ENCODE assay signal across 8 cellular contexts in the genomic region with DNA sequence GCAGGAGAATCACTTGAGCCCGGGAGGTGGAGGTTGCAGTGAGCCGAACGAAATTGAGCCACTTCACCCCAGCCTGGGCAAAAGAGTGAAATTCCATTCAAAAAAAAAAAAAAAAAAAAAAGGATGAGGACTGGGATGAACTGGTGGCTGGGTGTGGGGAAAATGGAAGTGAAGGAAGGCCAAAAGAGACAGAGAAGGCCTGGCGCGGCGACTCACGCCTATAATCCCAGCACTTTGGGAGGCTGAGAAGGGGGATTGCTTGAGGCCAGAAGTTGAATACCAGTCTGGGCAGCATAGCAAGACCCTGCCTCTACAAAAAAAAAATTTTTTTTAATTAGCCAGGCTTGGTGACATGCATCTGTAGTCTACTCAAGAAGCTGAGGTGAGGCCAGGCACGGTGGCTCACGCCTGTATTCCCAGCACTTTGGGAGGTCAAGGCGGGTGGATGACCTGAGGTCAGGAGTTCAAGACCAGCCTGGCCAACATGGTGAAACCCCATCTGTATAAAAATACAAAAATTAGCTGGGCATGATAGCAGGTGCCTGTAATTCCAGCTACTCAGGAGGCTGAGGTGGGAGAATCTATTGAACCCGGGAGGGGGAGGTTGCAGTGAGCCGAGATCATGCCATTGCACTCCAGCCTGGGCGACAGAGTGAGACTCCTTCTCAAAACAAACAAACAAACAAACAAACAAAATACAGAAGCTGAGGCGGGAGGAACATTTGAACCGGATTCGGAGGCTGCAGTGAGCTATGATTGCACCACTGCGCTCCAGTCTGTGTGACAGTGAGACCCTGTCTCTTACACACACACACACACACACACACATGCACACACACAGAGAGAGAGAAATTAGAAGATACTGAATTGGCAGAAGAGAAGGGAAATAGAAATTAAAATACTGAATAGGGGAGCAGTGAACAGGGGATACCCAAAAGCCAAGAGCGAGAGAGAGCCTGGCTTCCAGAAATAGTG. TPM values are rescaled to one million over a fixed set of nuclear protein-coding genes. Genes with fewer than 3 reads are reported as not detected.
DNase-seq lines count a peak whose midpoint lies in the region; FAIRE-seq and TF ChIP-seq lines count a peak whose summit lies in the region.
"Not testable (repeated sequence)": the region's sequence is repeated elsewhere in the genome, so short reads cannot be mapped to it uniquely, and the experiment has no call there.
"Had no signal": no experiment of that assay in that cellular context is flagged by ENCODE, and none has a peak within 500 bp of the region (broad histone marks: within the 10 kb centered on the region; RNA-seq: fewer than 3 reads in every experiment).

No MANE protein-coding gene starts in this region.

- H2BK20ac ChIP-seq in H1 (ENCODE audit: low read length), result 0 out of 2 replicates have a peak overlapping the region, but pooled peaks have one; percentile 32

- H3K4me1 Mint-ChIP-seq in astrocyte (ENCODE audit: low read depth, unreplicated experiment), result peaks cover 37% of the 10 kb centered on the region

- not testable (repeated sequence) for H2BK120ac ChIP-seq in H1 (replicated peaks; ENCODE audit: low read depth, low read length)

- peak overlapping the region; percentile 66 for H3K9ac ChIP-seq in astrocyte (ENCODE audit: low read length)
- H3K9ac ChIP-seq in H1 (replicated peaks in 1 of 4; ENCODE audit: extremely low read depth in 1 of 4, low read depth in 3 of 4, low read length in 3 of 4), result not testable (repeated sequence)

- H2AFZ ChIP-seq in astrocyte (ENCODE audit: low read depth, low read length), result not testable (repeated sequence)
- peak overlapping the region; percentile 63; the same call in 1 of the 2 replicates for H2AFZ ChIP-seq in H1 (ENCODE audit: low read length)

- H3K36me3 ChIP-seq in astrocyte (ENCODE audit: insufficient read depth, low read length), result peaks cover 72% of the 10 kb centered on the region
- H3K36me3 ChIP-seq in H1 (ENCODE audit: control insufficient read depth in 2 of 4, insufficient read depth in 4 of 4, low read length in 3 of 4), result not testable (repeated sequence)

- H2BK15ac ChIP-seq in H1 (ENCODE audit: low read length), result not testable (repeated sequence)

- H3K9me3 Mint-ChIP-seq in astrocyte (ENCODE audit: unreplicated experiment), result not testable (repeated sequence)

- not testable (repeated sequence) for H3K27me3 ChIP-seq in AG04450 (ENCODE audit: control insufficient read depth, insufficient read depth, low read length); astrocyte (ENCODE audit: insufficient read depth, low read length); H1 (replicated peaks in 1 of 4; ENCODE audit: control insufficient read depth in 3 of 4, extremely low read depth in 1 of 4, insufficient read depth in 3 of 4, low read length in 3 of 4)

- not testable (repeated sequence) for FAIRE-seq in astrocyte (lab: Jason Lieb, UNC); H1 (lab: Jason Lieb, UNC)

- not testable (repeated sequence) for TF ChIP-seq CTCF in AG04450 (IDR thresholded peaks at IDR 0.05; ENCODE audit: low read depth, low read length); astrocyte (IDR thresholded peaks at IDR 0.05; ENCODE audit: insufficient read depth, low read depth, low read length); H1 (IDR thresholded peaks at IDR 0.05; ENCODE audit: control extremely low read depth in 1 of 3, insufficient read depth in 1 of 3, low read depth in 1 of 3, low read length in 3 of 3)

- POLR2A ChIA-PET in AG04450 (lab: Yijun Ruan, JAX), result interaction anchor here (2.9 kb wide), 1 partner anchor 10 kb away, joined by 12 read pairs; no protein-coding TSS in a partner anchor
- POLR2A ChIA-PET in H1 (lab: Charles Lee; ENCODE audit: partially characterized antibody), result interaction anchor here (1.7 to 1.8 kb wide), 2 partner anchors 11 kb away, joined by 4 to 8 read pairs; no protein-coding TSS in a partner anchor

- peaks cover 36% of the 10 kb centered on the region for H3K79me2 ChIP-seq in astrocyte (ENCODE audit: insufficient read depth, low read length)
- not testable (repeated sequence) for H3K79me2 ChIP-seq in H1 (ENCODE audit: control insufficient read depth in 1 of 2, insufficient read depth in 2 of 2, low read length in 2 of 2)

- 0 out of 2 replicates have a peak overlapping the region, but pooled peaks have one; percentile 2 for H3K4me3 ChIP-seq in AG04450 (ENCODE audit: low read depth, low read length)
- peak overlapping the region; percentile 12 for H3K4me3 ChIP-seq in astrocyte (ENCODE audit: insufficient read depth, low read depth, low read length)
- not testable (repeated sequence) for H3K4me3 ChIP-seq in H1 (ENCODE audit: extremely low read depth in 1 of 4, insufficient read depth in 2 of 4, low read depth in 3 of 4, low read length in 4 of 4)
- peak overlapping the region; percentile 12 for H3K4me3 ChIP-seq in skeletal muscle cell (ENCODE audit: low read depth, low read length)

- CTCF ChIA-PET in AG04450 (lab: Charles Lee), result interaction anchor here (2.3 to 3.1 kb wide), 3 partner anchors 11 to 60 kb away, joined by 10 to 26 read pairs (median 10); no protein-coding TSS in a partner anchor
- CTCF ChIA-PET in H1 (lab: Charles Lee; ENCODE audit: partially characterized antibody), result interaction anchor here (0.6 to 9.0 kb wide), 10 partner anchors 8 to 159 kb away, joined by 3 to 80 read pairs (median 4); partner anchors contain the start of gene SERPINE1

- H4K20me1 ChIP-seq in astrocyte (ENCODE audit: insufficient read depth, low read length), result peaks cover 97% of the 10 kb centered on the region
- H4K20me1 ChIP-seq in H1 (replicated peaks in 1 of 2; ENCODE audit: control insufficient read depth in 1 of 2, insufficient read depth in 2 of 2, low read length in 2 of 2), result not testable (repeated sequence)

- not testable (repeated sequence) for H3K4ac ChIP-seq in H1 (replicated peaks; ENCODE audit: insufficient read length, low read depth, low read length)

- TF ChIP-seq EP300 in H1 (IDR thresholded peaks at IDR 0.05; ENCODE audit: borderline replicate concordance in 1 of 2, low read depth in 2 of 2, low read length in 2 of 2), result not testable (repeated sequence)

- not testable (repeated sequence) for H3K14ac ChIP-seq in H1 (ENCODE audit: insufficient read length)

- not testable (repeated sequence) for H3K23me2 ChIP-seq in H1 (ENCODE audit: low read depth, low read length)

- not testable (repeated sequence) for TF ChIP-seq POLR2A in H1 (IDR thresholded peaks at IDR 0.05; ENCODE audit: control extremely low read depth in 1 of 2, low read depth in 2 of 2, low read length in 2 of 2)

- H3K27ac Mint-ChIP-seq in astrocyte (ENCODE audit: unreplicated experiment), result peak overlapping the region; percentile 70

- not testable (repeated sequence) for H3K23ac ChIP-seq in H1 (ENCODE audit: insufficient read length)

- not testable (repeated sequence) for H3K79me1 ChIP-seq in H1 (ENCODE audit: low read depth, low read length)

- DNase-seq in AG04450 (ENCODE audit: low read depth, low spot score); astrocyte (ENCODE audit: low read depth); H1 (ENCODE audit: low read depth in 1 of 2, low spot score in 2 of 2); skeletal muscle cell (ENCODE audit: low read depth): not testable (repeated sequence)
- peak; percentile 60 for DNase-seq in RKO (ENCODE audit: low spot score)
- peak; percentile 49 for DNase-seq in iris pigment epithelial cell (ENCODE audit: low read depth)

- not testable (repeated sequence) for H2BK5ac ChIP-seq in H1 (ENCODE audit: low read depth, low read length)

- H3K4me3 Mint-ChIP-seq in astrocyte (ENCODE audit: unreplicated experiment), result peak overlapping the region; percentile 73

- 0 out of 2 replicates have a peak overlapping the region, but pooled peaks have one; percentile 80 for H2BK12ac ChIP-seq in H1 (ENCODE audit: low read depth, low read length)

- H3K27me3 Mint-ChIP-seq in astrocyte (ENCODE audit: low read depth, unreplicated experiment), result not testable (repeated sequence)

- not testable (repeated sequence) for H2AK5ac ChIP-seq in H1 (ENCODE audit: low read depth, low read length)

- peak overlapping the region; percentile 98 for H3K4me2 ChIP-seq in astrocyte (ENCODE audit: low read length)
- H3K4me2 ChIP-seq in H1 (ENCODE audit: insufficient read depth in 1 of 2, low read depth in 2 of 2, low read length in 2 of 2), result not testable (repeated sequence)

- not testable (repeated sequence) for TF ChIP-seq RAD21 in H1 (IDR thresholded peaks at IDR 0.05 in 1 of 2, conservative IDR thresholded peaks at IDR 0.05 in 1 of 2; ENCODE audit: low read depth in 2 of 2, low read length in 2 of 2)

- H4K91ac ChIP-seq in H1 (replicated peaks; ENCODE audit: insufficient read length, low read length), result not testable (repeated sequence)

- H3K36me3 Mint-ChIP-seq in astrocyte (ENCODE audit: low read depth, unreplicated experiment), result peaks cover 47% of the 10 kb centered on the region

- peak overlapping the region; percentile 52 for H3K27ac ChIP-seq in AG04450 (ENCODE audit: low read depth, low read length)
- peak overlapping the region; percentile 50 for H3K27ac ChIP-seq in astrocyte (ENCODE audit: low read depth, low read length)
- H3K27ac ChIP-seq in H1 (ENCODE audit: low read depth, low read length), result not testable (repeated sequence)

- 88% methylated on average over 18 of the region's 18 CpGs; no CpG with 5 or more reads in 1 of the 2 experiments for WGBS in H1 (ENCODE audit: extremely low coverage in 1 of 2, insufficient coverage in 1 of 2, insufficient read length in 1 of 2, insufficient replicate concordance in 2 of 2, low coverage in 1 of 2, low lambda C conversion rate in 2 of 2, missing lambda C conversion rate in 1 of 2), 2 experiments

- H4K8ac ChIP-seq in H1 (ENCODE audit: extremely low read depth, insufficient read depth, low read length), result not testable (repeated sequence)

- not testable (repeated sequence) for H3K9me3 ChIP-seq in AG04450 (ENCODE audit: control insufficient read depth, insufficient read depth, low read length); astrocyte (ENCODE audit: insufficient read depth, low read depth, low read length); H1 (ENCODE audit: insufficient read depth in 2 of 2, low read depth in 1 of 2, low read length in 1 of 2)

- H3K4me1 ChIP-seq in astrocyte (ENCODE audit: insufficient read depth, low read length), result peaks cover 68% of the 10 kb centered on the region
- peaks cover 2 to 11% (median 8%) of the 10 kb centered on the region in 4 experiments; a peak in 6 of 7 replicates for H3K4me1 ChIP-seq in H1 (replicated peaks in 1 of 4; ENCODE audit: control insufficient read depth in 3 of 4, insufficient read depth in 4 of 4, low read length in 3 of 4)

- not testable (repeated sequence) for H3K18ac ChIP-seq in H1 (ENCODE audit: extremely low read depth, low read length)

- H4K5ac ChIP-seq in H1 (ENCODE audit: insufficient read length, low read depth, low read length), result not testable (repeated sequence)

- not testable (repeated sequence) for H3K56ac ChIP-seq in H1 (replicated peaks; ENCODE audit: insufficient read length, low read depth, low read length)

RNA-seq across cellular contexts. Expression of gene SERPINE1, which starts 6.0 kb away (rescaled TPM):
- polyA plus RNA-seq in AG04450 (2011; rRNA removed) (356 and 417 TPM in 2 replicates), H1 (2011; rRNA removed) (3.7 and 3.8 TPM in 2 replicates)
- polyA minus RNA-seq in AG04450 (2011; rRNA and poly(A)+ RNA removed), result 363 and 484 TPM in 2 replicates
- total RNA-seq in astrocyte, result 1,303 and 1,496 TPM in 2 replicates
- 5.6 and 6.8 TPM in 2 replicates for total RNA-seq in H1 (2021; fragmentation: NEBNext Ultra II Directional; extraction: Animal tissue kit (Norgen Biotek cat#: 25700))
- polyA plus RNA-seq in H1 (2011; cell fraction: cytosol; rRNA removed), result 3.4 TPM
- 2.8 TPM for polyA plus RNA-seq in H1 (2011; cell fraction: nucleus; rRNA removed)
- polyA plus RNA-seq in H1 (2012, experiment 1 of 2), result 2.5 to 2.9 TPM (median 2.7 TPM) in 4 replicates
- polyA plus RNA-seq in H1 (2012, experiment 2 of 2), result 1.9 TPM
- polyA plus RNA-seq in H1 (2013, experiment 1 of 2), result 20.1 TPM
- polyA plus RNA-seq in H1 (2013, experiment 2 of 2), result 28.6 TPM
- polyA minus RNA-seq in H1 (2011; rRNA and poly(A)+ RNA removed), result 4.2 and 4.4 TPM in 2 replicates
- 1.9 TPM for polyA minus RNA-seq in H1 (2011; cell fraction: cytosol; rRNA and poly(A)+ RNA removed)
- 1.00 TPM for polyA minus RNA-seq in H1 (2011; cell fraction: nucleus; rRNA and poly(A)+ RNA removed)

RNA-seq across cellular contexts. Expression of gene AP1S1, which starts 21.4 kb away (rescaled TPM):
- polyA plus RNA-seq in AG04450 (2011; rRNA removed) (197 and 227 TPM in 2 replicates), H1 (2011; rRNA removed) (59.3 and 72.3 TPM in 2 replicates)
- polyA minus RNA-seq in AG04450 (2011; rRNA and poly(A)+ RNA removed), result 93.2 and 93.4 TPM in 2 replicates
- 172 and 181 TPM in 2 replicates for total RNA-seq in astrocyte
- total RNA-seq in H1 (2021; fragmentation: NEBNext Ultra II Directional; extraction: Animal tissue kit (Norgen Biotek cat#: 25700)), result 56.0 and 56.1 TPM in 2 replicates
- polyA plus RNA-seq in H1 (2011; cell fraction: cytosol; rRNA removed), result 115 TPM
- polyA plus RNA-seq in H1 (2011; cell fraction: nucleus; rRNA removed), result 109 TPM
- 81.1 to 105 TPM (median 95.8 TPM) in 4 replicates for polyA plus RNA-seq in H1 (2012, experiment 1 of 2)
- polyA plus RNA-seq in H1 (2012, experiment 2 of 2), result 90.0 TPM
- 35.2 TPM for polyA plus RNA-seq in H1 (2013, experiment 1 of 2)
- polyA plus RNA-seq in H1 (2013, experiment 2 of 2), result 33.6 TPM
- 47.0 and 58.4 TPM in 2 replicates for polyA minus RNA-seq in H1 (2011; rRNA and poly(A)+ RNA removed)
- 17.9 TPM for polyA minus RNA-seq in H1 (2011; cell fraction: cytosol; rRNA and poly(A)+ RNA removed)
- 16.7 TPM for polyA minus RNA-seq in H1 (2011; cell fraction: nucleus; rRNA and poly(A)+ RNA removed)

RNA-seq across cellular contexts. Expression of gene VGF, which starts 32.5 kb away (rescaled TPM):
- polyA plus RNA-seq in AG04450 (2011; rRNA removed), result 0.16 and 0.38 TPM in 2 replicates
- polyA minus RNA-seq in AG04450 (2011; rRNA and poly(A)+ RNA removed), result 0.13 and 0.28 TPM in 2 replicates
- total RNA-seq in astrocyte, result 40.5 and 51.8 TPM in 2 replicates
- total RNA-seq in H1 (2021; fragmentation: NEBNext Ultra II Directional; extraction: Animal tissue kit (Norgen Biotek cat#: 25700)), result 7.0 and 7.4 TPM in 2 replicates
- polyA plus RNA-seq in H1 (2011; rRNA removed), result 1.6 and 3.0 TPM in 2 replicates
- 2.2 TPM for polyA plus RNA-seq in H1 (2011; cell fraction: cytosol; rRNA removed)
- polyA plus RNA-seq in H1 (2011; cell fraction: nucleus; rRNA removed), result 4.2 TPM
- 8.2 to 13.3 TPM (median 11.5 TPM) in 4 replicates for polyA plus RNA-seq in H1 (2012, experiment 1 of 2)
- 6.6 TPM for polyA plus RNA-seq in H1 (2012, experiment 2 of 2)
- polyA plus RNA-seq in H1 (2013, experiment 1 of 2), result 29.9 TPM
- polyA plus RNA-seq in H1 (2013, experiment 2 of 2), result 28.2 TPM
- 0.19 and 0.20 TPM in 2 replicates for polyA minus RNA-seq in H1 (2011; rRNA and poly(A)+ RNA removed)
- polyA minus RNA-seq in H1 (2011; cell fraction: cytosol; rRNA and poly(A)+ RNA removed), result 3.1 TPM
- polyA minus RNA-seq in H1 (2011; cell fraction: nucleus; rRNA and poly(A)+ RNA removed), result 1.2 TPM
- polyA plus RNA-seq: CD14-positive monocyte had no signal

RNA-seq across cellular contexts. Expression of gene NAT16, which starts 47.2 kb away (rescaled TPM):
- 0.02 and 0.05 TPM in 2 replicates for polyA plus RNA-seq in AG04450 (2011; rRNA removed)
- not detected in 2 replicates for polyA minus RNA-seq in AG04450 (2011; rRNA and poly(A)+ RNA removed)
- 0.16 TPM in 1 of 2 replicates, not detected in the other for total RNA-seq in astrocyte
- total RNA-seq in H1 (2021; fragmentation: NEBNext Ultra II Directional; extraction: Animal tissue kit (Norgen Biotek cat#: 25700)), result 0.84 and 1.0 TPM in 2 replicates
- polyA plus RNA-seq in H1 (2011; rRNA removed), result 0.26 and 0.47 TPM in 2 replicates
- 1.1 TPM for polyA plus RNA-seq in H1 (2011; cell fraction: cytosol; rRNA removed)
- polyA plus RNA-seq in H1 (2011; cell fraction: nucleus; rRNA removed), result 1.7 TPM
- polyA plus RNA-seq in H1 (2012, experiment 1 of 2), result 0.62 to 1.2 TPM (median 0.80 TPM) in 4 replicates
- 0.59 TPM for polyA plus RNA-seq in H1 (2012, experiment 2 of 2)
- polyA plus RNA-seq in H1 (2013, experiment 1 of 2), result 0.55 TPM
- polyA plus RNA-seq in H1 (2013, experiment 2 of 2), result 0.37 TPM
- polyA minus RNA-seq in H1 (2011; rRNA and poly(A)+ RNA removed), result 0.16 TPM in 1 of 2 replicates, not detected in the other
- polyA minus RNA-seq in H1 (2011; cell fraction: cytosol; rRNA and poly(A)+ RNA removed), result not detected
- polyA minus RNA-seq in H1 (2011; cell fraction: nucleus; rRNA and poly(A)+ RNA removed), result 1.00 TPM
- total RNA-seq: HT1080 had no signal
- polyA plus RNA-seq: CD14-positive monocyte had no signal

RNA-seq across cellular contexts. Expression of gene TRIM56, which starts 47.6 kb away (rescaled TPM):
- polyA plus RNA-seq in AG04450 (2011; rRNA removed) (4.0 and 5.3 TPM in 2 replicates), H1 (2011; rRNA removed) (2.0 and 3.4 TPM in 2 replicates)
- 9.3 and 12.8 TPM in 2 replicates for polyA minus RNA-seq in AG04450 (2011; rRNA and poly(A)+ RNA removed)
- 24.2 and 24.4 TPM in 2 replicates for total RNA-seq in astrocyte
- total RNA-seq in H1 (2021; fragmentation: NEBNext Ultra II Directional; extraction: Animal tissue kit (Norgen Biotek cat#: 25700)), result 17.5 and 18.8 TPM in 2 replicates
- 3.5 TPM for polyA plus RNA-seq in H1 (2011; cell fraction: cytosol; rRNA removed)
- 11.9 TPM for polyA plus RNA-seq in H1 (2011; cell fraction: nucleus; rRNA removed)
- polyA plus RNA-seq in H1 (2012, experiment 1 of 2), result 11.8 to 21.3 TPM (median 14.5 TPM) in 4 replicates
- polyA plus RNA-seq in H1 (2012, experiment 2 of 2), result 3.0 TPM
- 9.3 TPM for polyA plus RNA-seq in H1 (2013, experiment 1 of 2)
- polyA plus RNA-seq in H1 (2013, experiment 2 of 2), result 8.3 TPM
- 6.9 and 9.2 TPM in 2 replicates for polyA minus RNA-seq in H1 (2011; rRNA and poly(A)+ RNA removed)
- polyA minus RNA-seq in H1 (2011; cell fraction: cytosol; rRNA and poly(A)+ RNA removed), result 5.9 TPM
- 9.1 TPM for polyA minus RNA-seq in H1 (2011; cell fraction: nucleus; rRNA and poly(A)+ RNA removed)

Comparison
In these comparisons a context has a peak if more than half of its experiments do, and no peak if none do; other contexts are left out.
1. RNA of gene SERPINE1, which starts 6.0 kb away (total RNA-seq): 1,303 to 1,496 TPM in astrocyte; 5.6 to 6.8 TPM in H1; every median in the first group is over 100 times any median in the second.